ENCODE assay signal across 1 cellular context in the genomic region with DNA sequence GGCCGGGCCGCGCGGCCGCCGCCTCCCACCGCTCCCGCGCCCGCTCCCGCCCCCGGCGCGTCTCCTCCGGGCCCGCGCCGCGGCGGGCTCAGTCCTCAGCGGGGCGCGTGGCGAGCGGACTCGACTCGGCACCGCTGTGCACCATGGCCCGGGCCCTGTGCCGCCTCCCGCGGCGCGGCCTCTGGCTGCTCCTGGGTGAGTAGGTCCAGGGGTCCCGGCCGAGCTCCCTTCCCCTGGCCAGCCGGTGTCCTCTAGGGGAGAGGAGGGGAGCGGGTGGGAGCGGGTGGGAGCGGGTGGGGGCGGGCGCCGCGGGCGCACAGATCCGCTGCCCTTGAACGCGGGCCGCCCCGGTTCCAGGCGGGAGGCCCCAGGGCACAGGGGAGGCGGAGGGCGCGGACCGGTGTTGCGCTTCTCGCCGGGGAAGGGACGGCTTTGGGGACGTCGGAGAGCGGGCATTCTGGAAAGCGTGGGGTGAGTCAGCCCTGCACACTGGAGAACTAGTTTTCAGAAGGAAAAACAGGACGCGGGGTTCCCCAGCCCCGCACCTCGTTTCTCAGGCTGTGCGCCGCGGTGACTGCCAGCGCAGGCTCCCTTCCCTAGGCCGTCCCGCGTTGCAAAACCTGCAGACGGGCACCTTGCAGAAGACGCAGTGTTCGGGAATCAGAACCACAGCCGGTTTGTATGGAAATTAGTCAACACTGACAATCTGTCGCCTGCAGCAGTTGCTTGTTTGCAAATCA.
TF ChIP-seq lines count a peak whose summit lies in the region.

A gene (plus strand): TSS at position 91 of the 740 bp plus-strand sequence. CDS start 53 bp downstream, at position 144.

TF ChIP-seq in HepG2, 621 proteins besides CTCF, POLR2A, EP300 and RAD21 (continued from another document):
- TF ChIP-seq, protein P1, sequence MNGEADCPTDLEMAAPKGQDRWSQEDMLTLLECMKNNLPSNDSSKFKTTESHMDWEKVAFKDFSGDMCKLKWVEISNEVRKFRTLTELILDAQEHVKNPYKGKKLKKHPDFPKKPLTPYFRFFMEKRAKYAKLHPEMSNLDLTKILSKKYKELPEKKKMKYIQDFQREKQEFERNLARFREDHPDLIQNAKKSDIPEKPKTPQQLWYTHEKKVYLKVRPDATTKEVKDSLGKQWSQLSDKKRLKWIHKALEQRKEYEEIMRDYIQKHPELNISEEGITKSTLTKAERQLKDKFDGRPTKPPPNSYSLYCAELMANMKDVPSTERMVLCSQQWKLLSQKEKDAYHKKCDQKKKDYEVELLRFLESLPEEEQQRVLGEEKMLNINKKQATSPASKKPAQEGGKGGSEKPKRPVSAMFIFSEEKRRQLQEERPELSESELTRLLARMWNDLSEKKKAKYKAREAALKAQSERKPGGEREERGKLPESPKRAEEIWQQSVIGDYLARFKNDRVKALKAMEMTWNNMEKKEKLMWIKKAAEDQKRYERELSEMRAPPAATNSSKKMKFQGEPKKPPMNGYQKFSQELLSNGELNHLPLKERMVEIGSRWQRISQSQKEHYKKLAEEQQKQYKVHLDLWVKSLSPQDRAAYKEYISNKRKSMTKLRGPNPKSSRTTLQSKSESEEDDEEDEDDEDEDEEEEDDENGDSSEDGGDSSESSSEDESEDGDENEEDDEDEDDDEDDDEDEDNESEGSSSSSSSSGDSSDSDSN (CRISPR knock-in tag; IDR thresholded peaks at IDR 0.05) = peak; percentile 34; the same call in 1 of the 2 replicates
- no peak for TF ChIP-seq KDM5A (IDR thresholded peaks at IDR 0.05; ENCODE audit: borderline replicate concordance, low read length)
- TF ChIP-seq, protein P2, sequence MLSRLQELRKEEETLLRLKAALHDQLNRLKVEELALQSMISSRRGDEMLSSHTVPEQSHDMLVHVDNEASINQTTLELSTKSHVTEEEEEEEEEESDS (CRISPR knock-in tag; IDR thresholded peaks at IDR 0.05; ENCODE audit: borderline replicate concordance) = no peak
- TF ChIP-seq ZBTB7B (CRISPR knock-in tag; IDR thresholded peaks at IDR 0.05) = 0 out of 2 replicates have a peak, but pooled peaks have one; percentile 27
- TF ChIP-seq RFX1 (IDR thresholded peaks at IDR 0.05) = no peak
- peak; percentile 76; the same call in 1 of the 2 replicates for TF ChIP-seq MTF2 (CRISPR knock-in tag; IDR thresholded peaks at IDR 0.05; ENCODE audit: borderline replicate concordance)
- TF ChIP-seq, protein P3, sequence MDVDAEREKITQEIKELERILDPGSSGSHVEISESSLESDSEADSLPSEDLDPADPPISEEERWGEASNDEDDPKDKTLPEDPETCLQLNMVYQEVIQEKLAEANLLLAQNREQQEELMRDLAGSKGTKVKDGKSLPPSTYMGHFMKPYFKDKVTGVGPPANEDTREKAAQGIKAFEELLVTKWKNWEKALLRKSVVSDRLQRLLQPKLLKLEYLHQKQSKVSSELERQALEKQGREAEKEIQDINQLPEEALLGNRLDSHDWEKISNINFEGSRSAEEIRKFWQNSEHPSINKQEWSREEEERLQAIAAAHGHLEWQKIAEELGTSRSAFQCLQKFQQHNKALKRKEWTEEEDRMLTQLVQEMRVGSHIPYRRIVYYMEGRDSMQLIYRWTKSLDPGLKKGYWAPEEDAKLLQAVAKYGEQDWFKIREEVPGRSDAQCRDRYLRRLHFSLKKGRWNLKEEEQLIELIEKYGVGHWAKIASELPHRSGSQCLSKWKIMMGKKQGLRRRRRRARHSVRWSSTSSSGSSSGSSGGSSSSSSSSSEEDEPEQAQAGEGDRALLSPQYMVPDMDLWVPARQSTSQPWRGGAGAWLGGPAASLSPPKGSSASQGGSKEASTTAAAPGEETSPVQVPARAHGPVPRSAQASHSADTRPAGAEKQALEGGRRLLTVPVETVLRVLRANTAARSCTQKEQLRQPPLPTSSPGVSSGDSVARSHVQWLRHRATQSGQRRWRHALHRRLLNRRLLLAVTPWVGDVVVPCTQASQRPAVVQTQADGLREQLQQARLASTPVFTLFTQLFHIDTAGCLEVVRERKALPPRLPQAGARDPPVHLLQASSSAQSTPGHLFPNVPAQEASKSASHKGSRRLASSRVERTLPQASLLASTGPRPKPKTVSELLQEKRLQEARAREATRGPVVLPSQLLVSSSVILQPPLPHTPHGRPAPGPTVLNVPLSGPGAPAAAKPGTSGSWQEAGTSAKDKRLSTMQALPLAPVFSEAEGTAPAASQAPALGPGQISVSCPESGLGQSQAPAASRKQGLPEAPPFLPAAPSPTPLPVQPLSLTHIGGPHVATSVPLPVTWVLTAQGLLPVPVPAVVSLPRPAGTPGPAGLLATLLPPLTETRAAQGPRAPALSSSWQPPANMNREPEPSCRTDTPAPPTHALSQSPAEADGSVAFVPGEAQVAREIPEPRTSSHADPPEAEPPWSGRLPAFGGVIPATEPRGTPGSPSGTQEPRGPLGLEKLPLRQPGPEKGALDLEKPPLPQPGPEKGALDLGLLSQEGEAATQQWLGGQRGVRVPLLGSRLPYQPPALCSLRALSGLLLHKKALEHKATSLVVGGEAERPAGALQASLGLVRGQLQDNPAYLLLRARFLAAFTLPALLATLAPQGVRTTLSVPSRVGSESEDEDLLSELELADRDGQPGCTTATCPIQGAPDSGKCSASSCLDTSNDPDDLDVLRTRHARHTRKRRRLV (CRISPR knock-in tag; IDR thresholded peaks at IDR 0.05) = 0 out of 2 replicates have a peak, but pooled peaks have one; percentile 40
- TF ChIP-seq, protein P4, sequence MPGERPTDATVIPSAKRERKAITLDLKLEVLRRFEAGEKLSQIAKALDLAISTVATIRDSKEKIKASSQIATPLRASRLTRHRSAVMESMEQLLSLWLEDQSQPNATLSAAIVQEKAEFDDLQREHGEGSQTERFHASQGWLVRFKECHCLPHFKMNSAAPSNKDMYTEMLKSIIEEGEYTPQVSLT (CRISPR knock-in tag; IDR thresholded peaks at IDR 0.05; ENCODE audit: borderline replicate concordance, low read depth) = no peak
- TF ChIP-seq HNRNPLL (IDR thresholded peaks at IDR 0.05; ENCODE audit: low read depth, low read length, poor library complexity, severe bottlenecking) = peak; percentile 49
- TF ChIP-seq, protein P5, sequence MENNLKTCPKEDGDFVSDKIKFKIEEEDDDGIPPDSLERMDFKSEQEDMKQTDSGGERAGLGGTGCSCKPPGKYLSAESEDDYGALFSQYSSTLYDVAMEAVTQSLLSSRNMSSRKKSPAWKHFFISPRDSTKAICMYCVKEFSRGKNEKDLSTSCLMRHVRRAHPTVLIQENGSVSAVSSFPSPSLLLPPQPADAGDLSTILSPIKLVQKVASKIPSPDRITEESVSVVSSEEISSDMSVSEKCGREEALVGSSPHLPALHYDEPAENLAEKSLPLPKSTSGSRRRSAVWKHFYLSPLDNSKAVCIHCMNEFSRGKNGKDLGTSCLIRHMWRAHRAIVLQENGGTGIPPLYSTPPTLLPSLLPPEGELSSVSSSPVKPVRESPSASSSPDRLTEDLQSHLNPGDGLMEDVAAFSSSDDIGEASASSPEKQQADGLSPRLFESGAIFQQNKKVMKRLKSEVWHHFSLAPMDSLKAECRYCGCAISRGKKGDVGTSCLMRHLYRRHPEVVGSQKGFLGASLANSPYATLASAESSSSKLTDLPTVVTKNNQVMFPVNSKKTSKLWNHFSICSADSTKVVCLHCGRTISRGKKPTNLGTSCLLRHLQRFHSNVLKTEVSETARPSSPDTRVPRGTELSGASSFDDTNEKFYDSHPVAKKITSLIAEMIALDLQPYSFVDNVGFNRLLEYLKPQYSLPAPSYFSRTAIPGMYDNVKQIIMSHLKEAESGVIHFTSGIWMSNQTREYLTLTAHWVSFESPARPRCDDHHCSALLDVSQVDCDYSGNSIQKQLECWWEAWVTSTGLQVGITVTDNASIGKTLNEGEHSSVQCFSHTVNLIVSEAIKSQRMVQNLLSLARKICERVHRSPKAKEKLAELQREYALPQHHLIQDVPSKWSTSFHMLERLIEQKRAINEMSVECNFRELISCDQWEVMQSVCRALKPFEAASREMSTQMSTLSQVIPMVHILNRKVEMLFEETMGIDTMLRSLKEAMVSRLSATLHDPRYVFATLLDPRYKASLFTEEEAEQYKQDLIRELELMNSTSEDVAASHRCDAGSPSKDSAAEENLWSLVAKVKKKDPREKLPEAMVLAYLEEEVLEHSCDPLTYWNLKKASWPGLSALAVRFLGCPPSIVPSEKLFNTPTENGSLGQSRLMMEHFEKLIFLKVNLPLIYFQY (CRISPR knock-in tag; IDR thresholded peaks at IDR 0.05; ENCODE audit: borderline replicate concordance) = 0 out of 2 replicates have a peak, but pooled peaks have one; percentile 18
- TF ChIP-seq ZNF883 (CRISPR knock-in tag; IDR thresholded peaks at IDR 0.05; ENCODE audit: not compliant biosample characterization) = peak; percentile 53
- TF ChIP-seq TRIM24 (CRISPR knock-in tag; IDR thresholded peaks at IDR 0.05) = no peak
- peak; percentile 10; the same call in 1 of the 2 replicates for TF ChIP-seq ZFY (CRISPR knock-in tag; IDR thresholded peaks at IDR 0.05)
- TF ChIP-seq PHF8 (CRISPR knock-in tag; IDR thresholded peaks at IDR 0.05) = peak; percentile 26; the same call in 1 of the 2 replicates
- TF ChIP-seq CREB1 (IDR thresholded peaks at IDR 0.05) = no peak
- TF ChIP-seq CREB1 (CRISPR knock-in tag; IDR thresholded peaks at IDR 0.05) = no peak
- TF ChIP-seq, protein P6, sequence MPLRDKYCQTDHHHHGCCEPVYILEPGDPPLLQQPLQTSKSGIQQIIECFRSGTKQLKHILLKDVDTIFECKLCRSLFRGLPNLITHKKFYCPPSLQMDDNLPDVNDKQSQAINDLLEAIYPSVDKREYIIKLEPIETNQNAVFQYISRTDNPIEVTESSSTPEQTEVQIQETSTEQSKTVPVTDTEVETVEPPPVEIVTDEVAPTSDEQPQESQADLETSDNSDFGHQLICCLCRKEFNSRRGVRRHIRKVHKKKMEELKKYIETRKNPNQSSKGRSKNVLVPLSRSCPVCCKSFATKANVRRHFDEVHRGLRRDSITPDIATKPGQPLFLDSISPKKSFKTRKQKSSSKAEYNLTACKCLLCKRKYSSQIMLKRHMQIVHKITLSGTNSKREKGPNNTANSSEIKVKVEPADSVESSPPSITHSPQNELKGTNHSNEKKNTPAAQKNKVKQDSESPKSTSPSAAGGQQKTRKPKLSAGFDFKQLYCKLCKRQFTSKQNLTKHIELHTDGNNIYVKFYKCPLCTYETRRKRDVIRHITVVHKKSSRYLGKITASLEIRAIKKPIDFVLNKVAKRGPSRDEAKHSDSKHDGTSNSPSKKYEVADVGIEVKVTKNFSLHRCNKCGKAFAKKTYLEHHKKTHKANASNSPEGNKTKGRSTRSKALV (CRISPR knock-in tag; IDR thresholded peaks at IDR 0.05) = peak; percentile 96
- peak; percentile 45; the same call in 1 of the 2 replicates for TF ChIP-seq ZNF768 (CRISPR knock-in tag; IDR thresholded peaks at IDR 0.05)
- TF ChIP-seq RNF2 (conservative IDR thresholded peaks at IDR 0.05; ENCODE audit: low read depth) = 0 out of 2 replicates have a peak, but pooled peaks have one; percentile 43
- TF ChIP-seq, protein P7, sequence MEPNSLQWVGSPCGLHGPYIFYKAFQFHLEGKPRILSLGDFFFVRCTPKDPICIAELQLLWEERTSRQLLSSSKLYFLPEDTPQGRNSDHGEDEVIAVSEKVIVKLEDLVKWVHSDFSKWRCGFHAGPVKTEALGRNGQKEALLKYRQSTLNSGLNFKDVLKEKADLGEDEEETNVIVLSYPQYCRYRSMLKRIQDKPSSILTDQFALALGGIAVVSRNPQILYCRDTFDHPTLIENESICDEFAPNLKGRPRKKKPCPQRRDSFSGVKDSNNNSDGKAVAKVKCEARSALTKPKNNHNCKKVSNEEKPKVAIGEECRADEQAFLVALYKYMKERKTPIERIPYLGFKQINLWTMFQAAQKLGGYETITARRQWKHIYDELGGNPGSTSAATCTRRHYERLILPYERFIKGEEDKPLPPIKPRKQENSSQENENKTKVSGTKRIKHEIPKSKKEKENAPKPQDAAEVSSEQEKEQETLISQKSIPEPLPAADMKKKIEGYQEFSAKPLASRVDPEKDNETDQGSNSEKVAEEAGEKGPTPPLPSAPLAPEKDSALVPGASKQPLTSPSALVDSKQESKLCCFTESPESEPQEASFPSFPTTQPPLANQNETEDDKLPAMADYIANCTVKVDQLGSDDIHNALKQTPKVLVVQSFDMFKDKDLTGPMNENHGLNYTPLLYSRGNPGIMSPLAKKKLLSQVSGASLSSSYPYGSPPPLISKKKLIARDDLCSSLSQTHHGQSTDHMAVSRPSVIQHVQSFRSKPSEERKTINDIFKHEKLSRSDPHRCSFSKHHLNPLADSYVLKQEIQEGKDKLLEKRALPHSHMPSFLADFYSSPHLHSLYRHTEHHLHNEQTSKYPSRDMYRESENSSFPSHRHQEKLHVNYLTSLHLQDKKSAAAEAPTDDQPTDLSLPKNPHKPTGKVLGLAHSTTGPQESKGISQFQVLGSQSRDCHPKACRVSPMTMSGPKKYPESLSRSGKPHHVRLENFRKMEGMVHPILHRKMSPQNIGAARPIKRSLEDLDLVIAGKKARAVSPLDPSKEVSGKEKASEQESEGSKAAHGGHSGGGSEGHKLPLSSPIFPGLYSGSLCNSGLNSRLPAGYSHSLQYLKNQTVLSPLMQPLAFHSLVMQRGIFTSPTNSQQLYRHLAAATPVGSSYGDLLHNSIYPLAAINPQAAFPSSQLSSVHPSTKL (CRISPR knock-in tag; IDR thresholded peaks at IDR 0.05) = peak; percentile 19; the same call in 1 of the 2 replicates
- TF ChIP-seq HNRNPL (IDR thresholded peaks at IDR 0.05; ENCODE audit: low read depth, low read length) = 0 out of 2 replicates have a peak, but pooled peaks have one; percentile 20
